ENCODE assay signal across 8 cellular contexts in genomic region chr16:58025351-58026138, GRCh38. TPM values are rescaled to one million over a fixed set of nuclear protein-coding genes. Genes with fewer than 3 reads are reported as not detected.
DNase-seq lines count a peak whose midpoint lies in the region; ATAC-seq, FAIRE-seq and TF ChIP-seq lines count a peak whose summit lies in the region.

Gene MMP15, plus strand, starts transcription at chr16:58025754. Its CDS starts 597 bp downstream, at chr16:58026351.

- no peaks in the 10 kb centered on the region for H3K27me3 ChIP-seq in kidney epithelial cell (ENCODE audit: control insufficient read depth, insufficient read depth, low read length)

- peak; percentile 41 for DNase-seq in DMS79 (lab: John Stamatoyannopoulos, UW)
- DNase-seq in H54 (ENCODE audit: insufficient read length, low spot score), result peak; percentile 76
- DNase-seq in NCI-H146 treated with DMSO at 0.1 percent for 48 hours (lab: John Stamatoyannopoulos, UW; ENCODE audit: unreplicated experiment), result peak; percentile 66
- DNase-seq in activated CD4-positive, CD25-positive, alpha-beta regulatory T cell (lab: John Stamatoyannopoulos, UW), result peak; percentile 23 to 39 (median 32)
- peak; percentile 59 for DNase-seq in cerebellar cortex (ENCODE audit: low spot score)
- peak; percentile 54 for DNase-seq in kidney epithelial cell (ENCODE audit: low read depth)
- peak; percentile 6 to 46 for DNase-seq in stimulated activated CD4-positive, alpha-beta T cell treated with anti-CD3 and anti-CD28 coated beads, Interleukin-1b, Interleukin-23, amount 100 ng/mL, for 1 hour (ENCODE audit: low read depth in 2 of 2)

- no peak for TF ChIP-seq CTCF in kidney epithelial cell (IDR thresholded peaks at IDR 0.05; ENCODE audit: insufficient read depth, low read length, poor library complexity, severe bottlenecking)

- H3K36me3 ChIP-seq in kidney epithelial cell (ENCODE audit: control insufficient read depth, insufficient read depth, low read length), result no peaks in the 10 kb centered on the region

- ATAC-seq in HG03469 (IDR thresholded peaks at IDR 0.05; ENCODE audit: unreplicated experiment), result no peak

- no peak for FAIRE-seq in H54 (lab: Jason Lieb, UNC)

- peak within 1 kb of the TSS; percentile 60 for H3K4me3 ChIP-seq in kidney epithelial cell (ENCODE audit: low read depth, low read length)

- no peak for TF ChIP-seq POLR2A in H54 (IDR thresholded peaks at IDR 0.05; ENCODE audit: low read depth, low read length)

RNA-seq across cellular contexts. Expression of gene MMP15, which starts in this region (rescaled TPM):
- total RNA-seq in kidney epithelial cell, result 78.7 and 87.1 TPM in 2 replicates

Comparison
In these comparisons a context has a peak if more than half of its experiments do, and no peak if none do; other contexts are left out.
1. DNase-seq: peak in every context shown above with its lines; median percentile 76 in H54; 66 in NCI-H146 treated with DMSO at 0.1 percent for 48 hours; 59 in cerebellar cortex; 54 in kidney epithelial cell; 41 in DMS79; 32 in activated CD4-positive, CD25-positive, alpha-beta regulatory T cell; 26 in stimulated activated CD4-positive, alpha-beta T cell treated with anti-CD3 and anti-CD28 coated beads, Interleukin-1b, Interleukin-23, amount 100 ng/mL, for 1 hour.